Comparison of ENCODE assay signal across 8 cellular contexts in genomic region chr2:229431331-229431954, GRCh38.
DNase-seq lines count a peak whose midpoint lies in the region; ATAC-seq and TF ChIP-seq lines count a peak whose summit lies in the region.

No MANE protein-coding gene starts in this region.

- H3K9me3 ChIP-seq in lung (ENCODE audit: control insufficient read depth in 2 of 2, insufficient read depth in 1 of 2, low read length in 1 of 2) (peaks cover 0 to 4% of the 10 kb centered on the region in 2 donors), T-helper 17 cell (ENCODE audit: control insufficient read depth, low read length, poor library complexity, severe bottlenecking) (no peaks in the 10 kb centered on the region)

- no peaks in the 10 kb centered on the region for H3K27me3 ChIP-seq in lung (ENCODE audit: control insufficient read depth, insufficient read depth)

- H3K4me3 ChIP-seq in lung, result no peak overlapping the region

- peaks cover 0 to 12% (median 4%) of the 10 kb centered on the region in 5 experiments for H3K9me3 Mint-ChIP-seq in brain

- H3K36me3 ChIP-seq in lung (ENCODE audit: control insufficient read depth in 2 of 2, insufficient read depth in 2 of 2, low read length in 2 of 2), result no peaks in the 10 kb centered on the region

- ATAC-seq in lung (ENCODE audit: insufficient read depth, low FRiP score), result no peak
- ATAC-seq in HG02885 (IDR thresholded peaks at IDR 0.05; ENCODE audit: poor library complexity, unreplicated experiment), result no peak
- ATAC-seq in HG03520 (IDR thresholded peaks at IDR 0.05; ENCODE audit: unreplicated experiment), result no peak
- no peak for ATAC-seq in T-helper 17 cell

- H3K4me1 Mint-ChIP-seq in brain, result peaks cover 46% of the 10 kb centered on the region
- H3K4me1 Mint-ChIP-seq in T-helper 17 cell, result no peaks in the 10 kb centered on the region

- TF ChIP-seq CTCF in GM12872 (IDR thresholded peaks at IDR 0.05; ENCODE audit: insufficient read depth, low read depth, low read length) (peak; percentile 31; the same call in 1 of the 3 replicates), brain (conservative IDR thresholded peaks at IDR 0.05) (peak; percentile 59 to 74), lung (IDR thresholded peaks at IDR 0.05; ENCODE audit: control extremely low read depth, extremely low read depth) (peak; percentile 1)

- no peaks in the 10 kb centered on the region for H3K27me3 Mint-ChIP-seq in brain
- peaks cover 11% of the 10 kb centered on the region for H3K27me3 Mint-ChIP-seq in T-helper 17 cell

- no peak overlapping the region for H3K4me3 Mint-ChIP-seq in brain
- no peak overlapping the region for H3K4me3 Mint-ChIP-seq in T-helper 17 cell

- H3K36me3 Mint-ChIP-seq in brain (peaks cover 14% of the 10 kb centered on the region), T-helper 17 cell (ENCODE audit: low read depth) (no peaks in the 10 kb centered on the region)

- DNase-seq in NCI-H1105 (lab: John Stamatoyannopoulos, UW) (peak; percentile 55), lung (ENCODE audit: low spot score) (no peak), T-helper 17 cell (no peak)
- no peak for DNase-seq in stimulated activated CD4-positive, alpha-beta T cell treated with anti-CD3 and anti-CD28 coated beads, Interleukin-12 subunit alpha, Interleukin-12 subunit beta, amount 100 ng/mL, for 4 hours

- H3K27ac ChIP-seq in lung (ENCODE audit: low read depth in 1 of 2, low read length in 1 of 2), result no peak overlapping the region

- WGBS in lung, 2 donors, result 46 to 51% methylated on average over 2 of the region's 2 CpGs

- H3K27ac Mint-ChIP-seq in brain, result peak overlapping the region in 4 of 5 experiments; percentile 39 to 82 (median 60)
- no peak overlapping the region for H3K27ac Mint-ChIP-seq in T-helper 17 cell

- no peaks in the 10 kb centered on the region for H3K4me1 ChIP-seq in lung (ENCODE audit: control insufficient read depth in 2 of 2, insufficient read depth in 2 of 2, low read length in 2 of 2)

Comparison
In these comparisons a context has a peak if more than half of its experiments do, and no peak if none do; other contexts are left out.
1. CTCF ChIP-seq: peak in every context shown above with its lines; median percentile 66 in brain; 31 in GM12872; 1 in lung.